In the genomic region with DNA sequence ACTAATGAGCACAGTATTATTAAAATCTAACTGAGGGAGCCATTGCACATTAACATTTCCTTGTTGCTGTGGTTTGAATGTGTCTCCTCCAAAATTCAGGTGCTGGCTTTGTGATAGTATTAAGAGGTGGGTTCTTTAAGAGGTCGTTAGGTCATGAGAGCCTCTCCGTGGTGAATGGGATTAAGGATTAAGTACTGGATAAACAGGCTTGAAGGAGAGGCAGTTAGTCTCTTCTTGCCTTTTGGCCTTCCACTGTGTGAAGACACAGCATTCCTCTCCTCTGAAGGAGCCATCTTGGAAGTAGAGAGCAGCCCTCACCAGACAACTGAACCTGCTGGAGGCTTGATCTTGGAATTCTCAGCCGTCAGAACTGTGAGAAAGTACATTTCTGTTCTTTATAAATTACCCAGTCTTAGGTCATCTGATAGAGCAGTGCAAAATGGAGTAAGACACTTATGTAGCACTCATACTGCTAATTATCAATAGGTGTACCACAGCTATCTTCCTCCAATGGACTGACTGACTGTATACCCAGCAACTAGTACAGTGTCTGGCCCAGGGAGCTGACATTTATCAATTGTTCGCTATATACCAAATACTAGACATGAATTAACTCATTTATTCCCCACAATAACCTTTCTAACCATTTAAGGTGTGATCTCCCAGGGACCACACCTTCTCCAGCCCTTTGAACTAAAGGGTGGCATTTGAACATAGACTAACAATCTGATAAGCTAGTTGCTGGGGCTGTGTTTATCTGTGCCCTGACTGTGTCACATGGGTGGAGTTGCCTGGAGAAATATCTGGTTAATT, we compare ENCODE assay signal across 16 cellular contexts.
A peak's percentile ranks its signal among the peaks of the same experiment; 100 is the strongest.
DNase-seq lines count a peak whose midpoint lies in the region; ATAC-seq and TF ChIP-seq lines count a peak whose summit lies in the region.
"Had no signal": no experiment of that assay in that cellular context is flagged by ENCODE, and none has a peak within 500 bp of the region (broad histone marks: within the 10 kb centered on the region; RNA-seq: fewer than 3 reads in every experiment).

No MANE protein-coding gene starts in this region.

- H3K4me1 ChIP-seq in SK-N-SH (ENCODE audit: control insufficient read depth in 1 of 2, insufficient read depth in 2 of 2, low read depth in 1 of 2, low read length in 1 of 2) (no peaks in the 10 kb centered on the region), transverse colon (peaks cover 0 to 5% (median 2%) of the 10 kb centered on the region in 4 donors)
- H3K4me1 ChIP-seq in naive thymus-derived CD4-positive, alpha-beta T cell (ENCODE audit: control insufficient read depth in 2 of 2, insufficient read depth in 2 of 2, low read length in 2 of 2) = peaks cover 0 to 6% of the 10 kb centered on the region in 2 donors
- H3K4me1 ChIP-seq: left ventricle myocardium inferior, prostate gland had no signal

- H3K27ac ChIP-seq in SK-N-SH (ENCODE audit: low read depth in 2 of 2, low read length in 1 of 2) = no peak overlapping the region
- H3K27ac ChIP-seq in naive thymus-derived CD4-positive, alpha-beta T cell (ENCODE audit: low read depth, low read length) = no peak overlapping the region
- no peak overlapping the region for H3K27ac ChIP-seq in transverse colon
- H3K27ac ChIP-seq: BLaER1 treated with 17β-estradiol and CSF1 and Interleukin-3, amounts not matched to agents 10 nM and 100 nM; left ventricle myocardium inferior; prostate gland; VCaP had no signal

- H3K4me2 ChIP-seq in SK-N-SH = no peak overlapping the region
- H3K4me2 ChIP-seq: BLaER1 treated with 17β-estradiol and CSF1 and Interleukin-3, amounts not matched to agents 10 nM and 100 nM had no signal

- H3K27me3 Mint-ChIP-seq in activated T-helper 1 cell treated with anti-CD3 and anti-CD28 coated beads, Interleukin-12 subunit alpha, Interleukin-12 subunit beta, Interleukin-2, Interleukin-4 antibody, amounts not matched to agents 30 ng/mL and 10 ng/mL and 1 ng/mL, durations not matched to agents 14 hours and 24 hours and 36 hours (ENCODE audit: insufficient read depth) = peaks cover under 1% of the 10 kb centered on the region
- peaks cover 0 to 21% (median 11%) of the 10 kb centered on the region in 5 donors for H3K27me3 Mint-ChIP-seq in naive thymus-derived CD4-positive, alpha-beta T cell

- POLR2A ChIA-PET in SK-N-SH (lab: Yijun Ruan, JAX) = no interaction called here
- POLR2A ChIA-PET in naive thymus-derived CD4-positive, alpha-beta T cell (lab: Charles Lee) = interaction anchor here (1.4 kb wide), 1 partner anchor 14 kb away, joined by 3 read pairs; no protein-coding TSS in a partner anchor

- H3K9me3 ChIP-seq in SK-N-SH (no peaks in the 10 kb centered on the region), transverse colon (no peaks in the 10 kb centered on the region)
- no peaks in the 10 kb centered on the region for H3K9me3 ChIP-seq in naive thymus-derived CD4-positive, alpha-beta T cell (ENCODE audit: control insufficient read depth in 2 of 3, low read length in 3 of 3)
- H3K9me3 ChIP-seq: BLaER1 treated with 17β-estradiol and CSF1 and Interleukin-3, amounts not matched to agents 10 nM and 100 nM; left ventricle myocardium inferior; prostate gland had no signal

- intact Hi-C loops in activated T-helper 1 cell treated with anti-CD3 and anti-CD28 coated beads, Interleukin-12 subunit alpha, Interleukin-12 subunit beta, Interleukin-2, Interleukin-4 antibody, amounts not matched to agents 30 ng/mL and 10 ng/mL and 1 ng/mL, durations not matched to agents 14 hours and 24 hours and 36 hours (cut with micrococcal nuclease) = loop anchor here (1.0 to 10.0 kb wide), 5 partner anchors 36 to 1564 kb away; a partner anchor contains a TSS
- intact Hi-C loops in naive thymus-derived CD4-positive, alpha-beta T cell (cut with micrococcal nuclease) = loop anchor here (1.0 to 5.0 kb wide), 8 partner anchors 11 to 513 kb away; no protein-coding TSS in a partner anchor
- intact Hi-C loops in transverse colon (cut with DNase I; ENCODE audit: low total_unique reads) = no loop called here

- no peak for TF ChIP-seq EP300 in SK-N-SH (IDR thresholded peaks at IDR 0.05; ENCODE audit: borderline replicate concordance in 1 of 2, low read depth in 1 of 2, low read length in 1 of 2)
- TF ChIP-seq EP300 in transverse colon (IDR thresholded peaks at IDR 0.05; ENCODE audit: low read depth) = no peak

- H3K9me2 ChIP-seq in SK-N-SH = no peaks in the 10 kb centered on the region

- TF ChIP-seq RAD21 in SK-N-SH (IDR thresholded peaks at IDR 0.05; ENCODE audit: low read length) = no peak

- no peak for TF ChIP-seq CTCF in SK-N-SH (IDR thresholded peaks at IDR 0.05)
- TF ChIP-seq CTCF in transverse colon (IDR thresholded peaks at IDR 0.05) = no peak

- CTCF ChIA-PET in SK-N-SH (lab: Yijun Ruan, JAX) = interaction anchor here (0.6 to 8.8 kb wide), 17 partner anchors 9 to 454 kb away, joined by 3 to 94 read pairs (median 4); a partner anchor contains a TSS
- CTCF ChIA-PET in naive thymus-derived CD4-positive, alpha-beta T cell (lab: Charles Lee) = interaction anchor here (0.6 to 2.2 kb wide), 9 partner anchors 9 to 454 kb away, joined by 3 to 9 read pairs (median 4); no protein-coding TSS in a partner anchor

- H3K9me3 Mint-ChIP-seq in activated T-helper 1 cell treated with anti-CD3 and anti-CD28 coated beads, Interleukin-12 subunit alpha, Interleukin-12 subunit beta, Interleukin-2, Interleukin-4 antibody, amounts not matched to agents 30 ng/mL and 10 ng/mL and 1 ng/mL, durations not matched to agents 14 hours and 24 hours and 36 hours = no peaks in the 10 kb centered on the region
- H3K9me3 Mint-ChIP-seq in naive thymus-derived CD4-positive, alpha-beta T cell = no peaks in the 10 kb centered on the region
- H3K9me3 Mint-ChIP-seq: neural crest cell, T-cell had no signal

- H3K27ac Mint-ChIP-seq in activated T-helper 1 cell treated with anti-CD3 and anti-CD28 coated beads, Interleukin-12 subunit alpha, Interleukin-12 subunit beta, Interleukin-2, Interleukin-4 antibody, amounts not matched to agents 30 ng/mL and 10 ng/mL and 1 ng/mL, durations not matched to agents 14 hours and 24 hours and 36 hours = peak overlapping the region; percentile 94
- H3K27ac Mint-ChIP-seq in naive thymus-derived CD4-positive, alpha-beta T cell = peak overlapping the region in 1 of 9 donors; percentile 75
- H3K27ac Mint-ChIP-seq: T-cell had no signal

- H4K20me1 ChIP-seq in SK-N-SH (ENCODE audit: insufficient read depth) = no peaks in the 10 kb centered on the region
- H4K20me1 ChIP-seq: BLaER1 treated with 17β-estradiol and CSF1 and Interleukin-3, amounts not matched to agents 10 nM and 100 nM had no signal

- H3K27me3 ChIP-seq in SK-N-SH (ENCODE audit: insufficient read depth) (peaks cover 6% of the 10 kb centered on the region; the same call in 1 of the 2 replicates), transverse colon (peaks cover 30% of the 10 kb centered on the region)
- no peaks in the 10 kb centered on the region for H3K27me3 ChIP-seq in naive thymus-derived CD4-positive, alpha-beta T cell (ENCODE audit: control insufficient read depth in 2 of 2, insufficient read depth in 2 of 2, low read length in 2 of 2)

- H3F3A ChIP-seq in SK-N-SH (replicated peaks; ENCODE audit: insufficient read depth) = no peaks in the 10 kb centered on the region

- peaks cover 33% of the 10 kb centered on the region for H3K4me1 Mint-ChIP-seq in activated T-helper 1 cell treated with anti-CD3 and anti-CD28 coated beads, Interleukin-12 subunit alpha, Interleukin-12 subunit beta, Interleukin-2, Interleukin-4 antibody, amounts not matched to agents 30 ng/mL and 10 ng/mL and 1 ng/mL, durations not matched to agents 14 hours and 24 hours and 36 hours (ENCODE audit: low read depth)
- H3K4me1 Mint-ChIP-seq in naive thymus-derived CD4-positive, alpha-beta T cell = peaks cover 3 to 47% (median 8%) of the 10 kb centered on the region in 7 donors

- TF ChIP-seq POLR2A in transverse colon (IDR thresholded peaks at IDR 0.05) = no peak

- H3K36me3 Mint-ChIP-seq in activated T-helper 1 cell treated with anti-CD3 and anti-CD28 coated beads, Interleukin-12 subunit alpha, Interleukin-12 subunit beta, Interleukin-2, Interleukin-4 antibody, amounts not matched to agents 30 ng/mL and 10 ng/mL and 1 ng/mL, durations not matched to agents 14 hours and 24 hours and 36 hours (ENCODE audit: low read depth) = no peaks in the 10 kb centered on the region
- H3K36me3 Mint-ChIP-seq in naive thymus-derived CD4-positive, alpha-beta T cell = no peaks in the 10 kb centered on the region
- H3K36me3 Mint-ChIP-seq: T-cell had no signal

- H3K4me3 ChIP-seq in SK-N-SH (ENCODE audit: low read depth in 2 of 2, low read length in 1 of 2) = no peak overlapping the region
- H3K4me3 ChIP-seq in naive thymus-derived CD4-positive, alpha-beta T cell (ENCODE audit: low read length) = no peak overlapping the region
- H3K4me3 ChIP-seq in transverse colon = no peak overlapping the region
- H3K4me3 ChIP-seq: BLaER1 treated with 17β-estradiol and CSF1 and Interleukin-3, amounts not matched to agents 10 nM and 100 nM; left ventricle myocardium inferior; prostate gland had no signal

- 29% methylated on average over 4 of the region's 4 CpGs for WGBS in SK-N-SH (ENCODE audit: low lambda C conversion rate)
- 81 to 90% methylated on average over 2 to 4 of the region's 4 CpGs for WGBS in transverse colon (ENCODE audit: low coverage in 1 of 2), 2 donors

- no peaks in the 10 kb centered on the region for H3K79me2 ChIP-seq in SK-N-SH (ENCODE audit: insufficient read depth)

- H3K9ac ChIP-seq in SK-N-SH = no peak overlapping the region
- H3K9ac ChIP-seq: BLaER1 treated with 17β-estradiol and CSF1 and Interleukin-3, amounts not matched to agents 10 nM and 100 nM had no signal

- no peak overlapping the region for H2AFZ ChIP-seq in SK-N-SH (ENCODE audit: low read depth)

- ATAC-seq in SK-N-SH treated with all-trans-retinoic acid at 6 μM for 48 hours = peak; percentile 39
- ATAC-seq in HG03354 (IDR thresholded peaks at IDR 0.05; ENCODE audit: poor library complexity, severe bottlenecking, unreplicated experiment) = peak; percentile 12
- ATAC-seq in naive thymus-derived CD4-positive, alpha-beta T cell = peak; percentile 22
- no peak for ATAC-seq in GM21367 (IDR thresholded peaks at IDR 0.05; ENCODE audit: unreplicated experiment)

- H3K36me3 ChIP-seq in SK-N-SH (replicated peaks in 1 of 2; ENCODE audit: control insufficient read depth in 1 of 2, insufficient read depth in 2 of 2, low read length in 1 of 2) (no peaks in the 10 kb centered on the region), transverse colon (no peaks in the 10 kb centered on the region)
- H3K36me3 ChIP-seq in naive thymus-derived CD4-positive, alpha-beta T cell (ENCODE audit: control insufficient read depth in 2 of 3, insufficient read depth in 3 of 3, low read length in 3 of 3) = no peaks in the 10 kb centered on the region
- H3K36me3 ChIP-seq: BLaER1 treated with 17β-estradiol and CSF1 and Interleukin-3, amounts not matched to agents 10 nM and 100 nM; left ventricle myocardium inferior; prostate gland had no signal

- DNase-seq in SK-N-SH = no peak
- no peak for DNase-seq in activated T-helper 1 cell treated with anti-CD3 and anti-CD28 coated beads, Interleukin-12 subunit alpha, Interleukin-12 subunit beta, Interleukin-2, Interleukin-4 antibody, amounts not matched to agents 30 ng/mL and 10 ng/mL and 1 ng/mL, durations not matched to agents 14 hours and 24 hours and 36 hours (ENCODE audit: low spot score)
- no peak for DNase-seq in naive thymus-derived CD4-positive, alpha-beta T cell
- DNase-seq in inferior parietal cortex (ENCODE audit: extremely low spot score) = no peak
- no peak for DNase-seq in transverse colon
- DNase-seq: 8988T, left ventricle myocardium inferior, SHP77 had no signal

- in situ Hi-C loops in transverse colon (cut with MboI; ENCODE audit: low pct_ligation_motif_present in 1 of 4, low pct_unique_long_range_greater_than_20kb in 1 of 4, low sequenced_read_pairs in 3 of 4) = no loop called here

- H3K4me3 Mint-ChIP-seq in activated T-helper 1 cell treated with anti-CD3 and anti-CD28 coated beads, Interleukin-12 subunit alpha, Interleukin-12 subunit beta, Interleukin-2, Interleukin-4 antibody, amounts not matched to agents 30 ng/mL and 10 ng/mL and 1 ng/mL, durations not matched to agents 14 hours and 24 hours and 36 hours = no peak overlapping the region
- peak overlapping the region in 1 of 10 donors; percentile 56 for H3K4me3 Mint-ChIP-seq in naive thymus-derived CD4-positive, alpha-beta T cell
- H3K4me3 Mint-ChIP-seq: neural crest cell, T-cell had no signal
